ENCODE assay signal across 8 cellular contexts in the genomic region with DNA sequence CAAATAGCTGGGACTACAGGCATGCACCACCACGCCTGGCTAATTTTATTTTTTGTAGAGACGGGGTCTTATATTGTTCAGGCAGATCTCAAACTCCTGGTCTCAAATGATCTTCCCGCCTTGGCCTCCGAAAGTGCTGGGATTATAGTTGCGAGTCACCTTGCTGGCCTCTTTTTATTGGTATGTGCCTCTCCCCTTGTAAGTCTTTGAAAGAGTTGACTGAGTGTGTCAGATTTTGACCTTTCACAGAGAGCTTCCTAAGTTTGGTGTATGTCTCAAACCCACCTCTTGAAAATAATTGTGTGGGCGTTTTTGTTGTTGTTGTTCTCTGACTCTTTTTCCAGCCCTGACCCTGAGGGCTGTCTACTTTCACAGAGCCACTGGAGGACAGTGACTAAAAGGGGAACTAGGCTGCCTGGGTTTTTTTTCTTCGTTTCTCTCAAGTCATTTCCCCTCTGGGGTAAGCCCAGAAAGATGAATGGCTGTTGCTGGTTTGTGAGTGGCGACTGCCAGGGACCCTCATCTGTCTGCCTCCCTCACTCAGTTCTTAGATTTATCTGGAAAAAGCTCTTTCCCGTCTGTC.
DNase-seq lines count a peak whose midpoint lies in the region; ATAC-seq and TF ChIP-seq lines count a peak whose summit lies in the region.

No MANE protein-coding gene starts in this region.

- peaks cover 17% of the 10 kb centered on the region for H3K4me1 Mint-ChIP-seq in GM23338
- peaks cover 6 to 20% (median 14%) of the 10 kb centered on the region in 3 donors for H3K4me1 Mint-ChIP-seq in naive B cell
- peaks cover 6 to 12% (median 6%) of the 10 kb centered on the region in 3 donors for H3K4me1 Mint-ChIP-seq in T-cell

- no peak overlapping the region for H3K27ac Mint-ChIP-seq in GM23338
- H3K27ac Mint-ChIP-seq in naive B cell: peak overlapping the region in 2 of 6 donors; percentile 44 to 49
- H3K27ac Mint-ChIP-seq in T-cell: no peak overlapping the region

- H3K27me3 Mint-ChIP-seq in GM23338 (ENCODE audit: insufficient read depth, low read depth, poor library complexity) (peaks cover 11% of the 10 kb centered on the region), naive B cell (peaks cover 0 to 7% (median 5%) of the 10 kb centered on the region in 3 donors), T-cell (peaks cover 9 to 19% of the 10 kb centered on the region in 2 donors)

- DNase-seq in GM23338 (ENCODE audit: low spot score) (no peak), NOMO-1 treated with dmso at 0.1 percent for 144 hours (lab: John Stamatoyannopoulos, UW; ENCODE audit: unreplicated experiment) (peak; percentile 63), naive B cell (no peak), SHP77 treated with DMSO at 0.1 percent for 48 hours (lab: John Stamatoyannopoulos, UW) (no peak), T-cell (no peak)
- no peak for DNase-seq in activated naive CD4-positive, alpha-beta T cell treated with Interleukin-2 at 50 U/mL for 16 hours
- DNase-seq in effector memory CD4-positive, alpha-beta T cell: no peak

- CTCF ChIA-PET in T-cell (lab: Charles Lee): no interaction called here

- H3K9me3 Mint-ChIP-seq in GM23338 (peaks cover 13% of the 10 kb centered on the region), naive B cell (peaks cover 4 to 15% (median 6%) of the 10 kb centered on the region in 7 donors), T-cell (peaks cover 5 to 8% (median 8%) of the 10 kb centered on the region in 3 donors)

- no peaks in the 10 kb centered on the region for H3K27me3 ChIP-seq in GM23338 (ENCODE audit: insufficient read depth)
- H3K27me3 ChIP-seq in effector memory CD4-positive, alpha-beta T cell (replicated peaks; ENCODE audit: control insufficient read depth, insufficient read depth, low read length, poor library complexity, severe bottlenecking): no peaks in the 10 kb centered on the region

- peaks cover 6% of the 10 kb centered on the region; the same call in 1 of the 2 replicates for H3K9me2 ChIP-seq in GM23338 (ENCODE audit: insufficient read depth)

- no peaks in the 10 kb centered on the region; the same call in 1 of the 2 replicates for H3K36me3 ChIP-seq in GM23338 (ENCODE audit: insufficient read depth)
- no peaks in the 10 kb centered on the region for H3K36me3 ChIP-seq in effector memory CD4-positive, alpha-beta T cell (ENCODE audit: control insufficient read depth, insufficient read depth, low read length)

- H4K20me1 ChIP-seq in GM23338 (replicated peaks; ENCODE audit: insufficient read depth): no peaks in the 10 kb centered on the region

- POLR2A ChIA-PET in T-cell (lab: Charles Lee): no interaction called here

- H3K9me3 ChIP-seq in effector memory CD4-positive, alpha-beta T cell (ENCODE audit: control insufficient read depth, low read length): no peaks in the 10 kb centered on the region

- H3K36me3 Mint-ChIP-seq in GM23338 (ENCODE audit: low read depth): peaks cover 2% of the 10 kb centered on the region; the same call in 2 of the 3 replicates
- H3K36me3 Mint-ChIP-seq in naive B cell: peaks cover 0 to 6% of the 10 kb centered on the region in 2 donors
- H3K36me3 Mint-ChIP-seq in T-cell: no peaks in the 10 kb centered on the region

- no peaks in the 10 kb centered on the region for H3K79me2 ChIP-seq in GM23338 (replicated peaks; ENCODE audit: insufficient read depth)

- peak overlapping the region; percentile 63; the same call in 1 of the 2 replicates for H2AFZ ChIP-seq in GM23338

- no peak overlapping the region for H3K27ac ChIP-seq in GM23338 (ENCODE audit: low read depth)
- no peak overlapping the region for H3K27ac ChIP-seq in effector memory CD4-positive, alpha-beta T cell (ENCODE audit: insufficient read depth, low read length, poor library complexity, severe bottlenecking)

- no peak for TF ChIP-seq CTCF in GM23338 (conservative IDR thresholded peaks at IDR 0.05; ENCODE audit: low read depth in 2 of 2)

- H3K4me1 ChIP-seq in GM23338 (ENCODE audit: insufficient read depth): peaks cover 11% of the 10 kb centered on the region
- no peaks in the 10 kb centered on the region for H3K4me1 ChIP-seq in effector memory CD4-positive, alpha-beta T cell (ENCODE audit: control insufficient read depth, insufficient read depth, low read length, poor library complexity, severe bottlenecking)

- ATAC-seq in GM18519 (IDR thresholded peaks at IDR 0.05; ENCODE audit: low FRiP score, unreplicated experiment): peak; percentile 82
- no peak for ATAC-seq in GM23338
- ATAC-seq in naive B cell (ENCODE audit: low read depth in 2 of 2): peak; percentile 58 to 59
- ATAC-seq in T-cell (replicated peaks in 1 of 4): no peak

- no peak overlapping the region for H3K4me2 ChIP-seq in GM23338

- H3K4me3 ChIP-seq in GM23338: no peak overlapping the region
- H3K4me3 ChIP-seq in effector memory CD4-positive, alpha-beta T cell (ENCODE audit: insufficient read depth, low read depth, low read length, poor library complexity, severe bottlenecking): no peak overlapping the region

- H3K4me3 Mint-ChIP-seq in GM23338 (no peak overlapping the region), naive B cell (peak overlapping the region in 2 of 8 donors; percentile 31 to 35), T-cell (no peak overlapping the region)

- no peaks in the 10 kb centered on the region for H3F3A ChIP-seq in GM23338 (replicated peaks; ENCODE audit: low read depth)

TF ChIP-seq in GM23338, 12 proteins besides CTCF, POLR2A, EP300 and RAD21:
- TF ChIP-seq, protein P1, sequence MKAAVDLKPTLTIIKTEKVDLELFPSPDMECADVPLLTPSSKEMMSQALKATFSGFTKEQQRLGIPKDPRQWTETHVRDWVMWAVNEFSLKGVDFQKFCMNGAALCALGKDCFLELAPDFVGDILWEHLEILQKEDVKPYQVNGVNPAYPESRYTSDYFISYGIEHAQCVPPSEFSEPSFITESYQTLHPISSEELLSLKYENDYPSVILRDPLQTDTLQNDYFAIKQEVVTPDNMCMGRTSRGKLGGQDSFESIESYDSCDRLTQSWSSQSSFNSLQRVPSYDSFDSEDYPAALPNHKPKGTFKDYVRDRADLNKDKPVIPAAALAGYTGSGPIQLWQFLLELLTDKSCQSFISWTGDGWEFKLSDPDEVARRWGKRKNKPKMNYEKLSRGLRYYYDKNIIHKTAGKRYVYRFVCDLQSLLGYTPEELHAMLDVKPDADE (IDR thresholded peaks at IDR 0.05): no peak
- TF ChIP-seq STAT1 (IDR thresholded peaks at IDR 0.05; ENCODE audit: unreplicated experiment) (no peak), NANOG (IDR thresholded peaks at IDR 0.05; ENCODE audit: borderline replicate concordance) (no peak), POLR2AphosphoS5 (IDR thresholded peaks at IDR 0.05; ENCODE audit: low read depth) (no peak)

Comparison
In these comparisons a context has a peak if more than half of its experiments do, and no peak if none do; other contexts are left out.
1. ATAC-seq: peak in GM18519 (single experiment) and naive B cell (2 of 2); none in GM23338 (single experiment) and T-cell (0 of 4).